8 cellular contexts compared by ENCODE assay signal in the genomic region with DNA sequence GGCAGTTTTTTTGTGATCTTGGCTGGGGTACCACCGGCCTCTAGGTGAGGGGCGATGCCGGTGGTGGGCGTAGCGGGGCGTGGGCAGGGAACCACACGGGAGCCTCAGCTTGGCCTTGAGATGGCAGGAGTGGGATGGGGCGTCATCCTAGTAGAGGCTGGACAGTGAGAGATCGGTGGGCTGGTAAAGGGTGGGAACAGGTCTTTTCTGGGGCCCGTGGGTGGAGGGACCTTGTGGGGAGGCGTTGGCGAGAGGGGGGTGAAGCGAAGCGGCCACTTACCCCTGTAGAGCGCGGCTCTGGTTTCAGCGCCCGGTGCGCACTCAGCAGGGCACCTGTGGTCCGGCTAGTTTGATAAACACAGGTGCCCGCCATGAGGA. TPM values are rescaled to one million over a fixed set of nuclear protein-coding genes. Genes with fewer than 3 reads are reported as not detected.
A peak's percentile ranks its signal among the peaks of the same experiment; 100 is the strongest.
DNase-seq lines count a peak whose midpoint lies in the region; ATAC-seq and TF ChIP-seq lines count a peak whose summit lies in the region.

No MANE protein-coding gene starts in this region.

- TF ChIP-seq EP300 in esophagus muscularis mucosa (IDR thresholded peaks at IDR 0.05): no peak

- H3K27ac ChIP-seq in Panc1 (ENCODE audit: low read length): peak overlapping the region; percentile 72
- peak overlapping the region; percentile 21 to 53 (median 42) for H3K27ac ChIP-seq in esophagus muscularis mucosa (replicated peaks in 1 of 4)

- ATAC-seq in Panc1: peak; percentile 64
- ATAC-seq in HG03175 (IDR thresholded peaks at IDR 0.05; ENCODE audit: unreplicated experiment): no peak
- ATAC-seq in HG02938 (IDR thresholded peaks at IDR 0.05; ENCODE audit: unreplicated experiment): no peak

- H3K9me3 ChIP-seq in Panc1 (ENCODE audit: control insufficient read depth, insufficient read depth, low read depth, low read length): no peaks in the 10 kb centered on the region
- no peaks in the 10 kb centered on the region for H3K9me3 ChIP-seq in esophagus muscularis mucosa

- H3K4me1 ChIP-seq in Panc1 (ENCODE audit: control insufficient read depth, insufficient read depth, low read length) (peaks cover 16% of the 10 kb centered on the region), esophagus muscularis mucosa (peaks cover 25 to 39% (median 32%) of the 10 kb centered on the region in 4 donors)

- POLR2A ChIA-PET in Panc1 (lab: Charles Lee): interaction anchor here (0.5 kb wide), 1 partner anchor 60 kb away, joined by 3 read pairs; no protein-coding TSS in a partner anchor

- 39% methylated on average over 17 of the region's 21 CpGs for WGBS in esophagus muscularis mucosa

- H3K27me3 ChIP-seq in Panc1 (ENCODE audit: control insufficient read depth, insufficient read depth, low read length) (no peaks in the 10 kb centered on the region), esophagus muscularis mucosa (peaks cover 0 to 44% (median 0%) of the 10 kb centered on the region in 4 donors)

- H3K4me3 ChIP-seq in GM12875 (ENCODE audit: low read depth, low read length) (peak overlapping the region; percentile 21), Panc1 (ENCODE audit: low read depth in 2 of 2, low read length in 2 of 2) (peak overlapping the region; percentile 50 to 56), esophagus muscularis mucosa (peak overlapping the region; percentile 46 to 61 (median 49)), retinal pigment epithelial cell (ENCODE audit: low read length) (peak overlapping the region; percentile 52)

- DNase-seq in Panc1 (ENCODE audit: low read depth, low spot score) (no peak), esophagus muscularis mucosa (ENCODE audit: extremely low spot score) (no peak), retinal pigment epithelial cell (ENCODE audit: low read depth) (no peak), HuH-7 (ENCODE audit: low spot score) (no peak)
- no peak for DNase-seq in activated CD4-positive, CD25-positive, alpha-beta regulatory T cell (lab: John Stamatoyannopoulos, UW)

- in situ Hi-C loops in Panc1 (cut with HindIII; ENCODE audit: low pct_unique_long_range_greater_than_20kb, low sequenced_read_pairs): no loop called here

- no TSS peak for BruUV-seq in Panc1 (replicated peaks; lab: Mats Ljungman, UMichigan)

- CTCF ChIA-PET in Panc1 (lab: Charles Lee): interaction anchor here (1.2 to 1.4 kb wide), 2 partner anchors 33 to 41 kb away, joined by 3 to 4 read pairs; no protein-coding TSS in a partner anchor

- no peaks in the 10 kb centered on the region for H3K36me3 ChIP-seq in Panc1 (ENCODE audit: control insufficient read depth, insufficient read depth, low read length)
- H3K36me3 ChIP-seq in esophagus muscularis mucosa: no peaks in the 10 kb centered on the region

- TF ChIP-seq POLR2A in esophagus muscularis mucosa (IDR thresholded peaks at IDR 0.05; ENCODE audit: low read depth): no peak

- TF ChIP-seq CTCF in GM12875 (IDR thresholded peaks at IDR 0.05; ENCODE audit: borderline replicate concordance, insufficient read depth, low read depth, low read length) (no peak), Panc1 (IDR thresholded peaks at IDR 0.05) (no peak), esophagus muscularis mucosa (IDR thresholded peaks at IDR 0.05) (no peak), retinal pigment epithelial cell (conservative IDR thresholded peaks at IDR 0.05; ENCODE audit: low read depth, low read length) (no peak)

- intact Hi-C loops in Panc1 (cut with micrococcal nuclease; ENCODE audit: unreplicated experiment) (no loop called here), esophagus muscularis mucosa (cut with DNase I) (loop anchor here (5.0 kb wide), 1 partner anchor 46 kb away; no protein-coding TSS in a partner anchor)

RNA-seq across cellular contexts. Expression of gene ITPR3, which starts 12.0 kb away (rescaled TPM):
- total RNA-seq in Panc1 (2021; ENCODE audit: unreplicated experiment) (65.8 TPM), esophagus muscularis mucosa (10 to 100 TPM; 12.1 to 24.9 (median 20.5) TPM)
- polyA plus RNA-seq in Panc1 (2012; ENCODE audit: insufficient read length): 58.9 TPM

RNA-seq across cellular contexts. Expression of gene BAK1, which starts 53.0 kb away (rescaled TPM):
- total RNA-seq in Panc1 (2021; ENCODE audit: unreplicated experiment): 31.5 TPM
- polyA plus RNA-seq in Panc1 (2012; ENCODE audit: insufficient read length): 36.3 TPM
- total RNA-seq in esophagus muscularis mucosa: 10 to 100 TPM in 3 of 4 donors, 1 to 10 TPM in 1; 9.9 to 13.1 (median 11.7) TPM
